ENCODE assay signal across 21 cellular contexts in genomic region chr5:37767961-37768360, GRCh38.
DNase-seq lines count a peak whose midpoint lies in the region; ATAC-seq and TF ChIP-seq lines count a peak whose summit lies in the region.
"Had no signal": no experiment of that assay in that cellular context is flagged by ENCODE, and none has a peak within 500 bp of the region (broad histone marks: within the 10 kb centered on the region; RNA-seq: fewer than 3 reads in every experiment).

No MANE protein-coding gene starts in this region.

- H3K36me3 ChIP-seq in hepatocyte (replicated peaks; ENCODE audit: insufficient read depth, low read depth) = no peaks in the 10 kb centered on the region
- H3K36me3 ChIP-seq: BLaER1 had no signal

- no peak for ATAC-seq in GM18498 (IDR thresholded peaks at IDR 0.05; ENCODE audit: unreplicated experiment)
- ATAC-seq: Panc1 had no signal

- no peaks in the 10 kb centered on the region for H3K9me3 ChIP-seq in hepatocyte (ENCODE audit: low read depth)
- H3K9me3 ChIP-seq: BLaER1, Caco-2, SK-N-SH had no signal

- no peaks in the 10 kb centered on the region for H3K27me3 ChIP-seq in hepatocyte
- H3K27me3 ChIP-seq: BLaER1 had no signal

- WGBS in hepatocyte (ENCODE audit: low lambda C conversion rate, missing lambda C conversion rate) = 92% methylated on average over 4 of the region's 4 CpGs

- no peaks in the 10 kb centered on the region for H4K20me1 ChIP-seq in hepatocyte (ENCODE audit: insufficient read depth, poor library complexity, severe bottlenecking)
- H4K20me1 ChIP-seq: BLaER1 had no signal

- H3K9me2 ChIP-seq in hepatocyte (replicated peaks; ENCODE audit: insufficient read depth) = no peaks in the 10 kb centered on the region
- H3K9me2 ChIP-seq: SK-N-SH had no signal

- no peak overlapping the region for H2AFZ ChIP-seq in hepatocyte

- no peak for DNase-seq in hepatocyte (ENCODE audit: low spot score)
- DNase-seq in nucleus accumbens (lab: John Stamatoyannopoulos, UW) = peak in 33 of 56 donors; percentile 2 to 64 (median 19)
- DNase-seq in mucosa of gallbladder (ENCODE audit: low spot score) = no peak
- no peak for DNase-seq in CD1c-positive myeloid dendritic cell (ENCODE audit: extremely low spot score)
- no peak for DNase-seq in DMS 273 (lab: John Stamatoyannopoulos, UW; ENCODE audit: unreplicated experiment)
- DNase-seq: Caco-2; CD4-positive, alpha-beta memory T cell; GOT3; HCEC 1CT; NCI-H1105; NCI-H2081; NCI-H2171; NCI-H345; NCI-H524; NCI-H774; SIG-M5; SK-N-SH had no signal

- H3K4me2 ChIP-seq in hepatocyte = no peak overlapping the region
- H3K4me2 ChIP-seq: BLaER1, SK-N-SH had no signal

- peak overlapping the region; percentile 95 for H3K27ac ChIP-seq in cingulate gyrus (ENCODE audit: low read depth, low read length)
- peak overlapping the region; percentile 45 for H3K27ac ChIP-seq in hepatocyte
- H3K27ac ChIP-seq: BLaER1 had no signal

- H3K4me1 ChIP-seq in hepatocyte (ENCODE audit: insufficient read depth) = no peaks in the 10 kb centered on the region
- H3K4me1 ChIP-seq: BLaER1, Caco-2 had no signal

- no peak overlapping the region for H3K4me3 ChIP-seq in hepatocyte
- H3K4me3 ChIP-seq: BLaER1 had no signal

- H3K79me2 ChIP-seq in hepatocyte = no peaks in the 10 kb centered on the region

- TF ChIP-seq CTCF in hepatocyte (IDR thresholded peaks at IDR 0.05; ENCODE audit: poor library complexity) = no peak

Comparison
In these comparisons a context has a peak if more than half of its experiments do, and no peak if none do; other contexts are left out.
1. DNase-seq: peak in nucleus accumbens (33 of 56); none in hepatocyte (single experiment), mucosa of gallbladder (single experiment), CD1c-positive myeloid dendritic cell (single experiment) and DMS 273 (single experiment).